Comparison of ENCODE assay signal across 31 cellular contexts in the genomic region with DNA sequence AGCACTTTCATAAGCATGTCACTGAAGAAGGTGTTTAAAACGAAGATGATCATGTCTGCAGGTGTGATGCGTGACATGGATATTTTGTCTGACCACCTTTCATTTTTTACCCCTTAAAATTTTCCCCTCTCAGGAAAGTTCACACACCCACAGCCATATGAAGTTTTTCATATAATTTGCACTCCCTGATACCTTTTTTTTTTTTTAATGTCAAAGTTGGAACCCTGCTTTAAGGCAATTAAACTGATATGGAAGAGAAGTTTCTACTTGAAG.
DNase-seq lines count a peak whose midpoint lies in the region; ATAC-seq, FAIRE-seq and TF ChIP-seq lines count a peak whose summit lies in the region.
"Had no signal": no experiment of that assay in that cellular context is flagged by ENCODE, and none has a peak within 500 bp of the region (broad histone marks: within the 10 kb centered on the region; RNA-seq: fewer than 3 reads in every experiment).

No MANE protein-coding gene starts in this region.

- H3K27ac Mint-ChIP-seq in nephron progenitor cell, result peak overlapping the region; percentile 10
- H3K27ac Mint-ChIP-seq: activated CD4-positive, alpha-beta memory T cell treated with anti-CD3 and anti-CD28 coated beads for 36 hours; natural killer cell; stimulated activated effector memory CD8-positive, alpha-beta T cell treated with anti-CD3 and anti-CD28 coated beads, Interleukin-12 subunit alpha, Interleukin-12 subunit beta, amount 100 ng/mL, for 72 hours had no signal

- no peak for TF ChIP-seq POLR2A in GM12891 (IDR thresholded peaks at IDR 0.05; ENCODE audit: low read depth, low read length)

- DNase-seq in GM12891 (ENCODE audit: insufficient read length, low spot score) (no peak), SJSA1 (ENCODE audit: low read depth in 1 of 2, low spot score in 2 of 2) (no peak), nephron progenitor cell (no peak), nucleus accumbens (lab: John Stamatoyannopoulos, UW) (no peak), NCI-H1694 (lab: John Stamatoyannopoulos, UW) (no peak), AG20443 (ENCODE audit: low spot score) (no peak)
- DNase-seq: activated CD4-positive, alpha-beta memory T cell treated with anti-CD3 and anti-CD28 coated beads for 36 hours; activated CD8-positive, alpha-beta memory T cell treated with anti-CD3 and anti-CD28 coated beads, Interleukin-2, amount 50 U/mL, for 4 hours; activated naive CD4-positive, alpha-beta T cell; caudate nucleus; COR-L47; cortex of kidney; foreskin fibroblast; GDM1; H7; kidney glomerular epithelial cell; mucosa of descending colon; natural killer cell; NCI-H1436 treated with DMSO at 0.1 percent for 48 hours; NCI-H446; NCI-H774; stimulated activated CD4-positive, alpha-beta T cell treated with anti-CD3 and anti-CD28 coated beads, Interleukin-15, amount 100 ng/mL, for 24 hours; stimulated activated CD4-positive, alpha-beta T cell treated with anti-CD3 and anti-CD28 coated beads, Interleukin-4, amount 100 ng/mL, for 4 hours; transverse colon had no signal

- peaks cover 28% of the 10 kb centered on the region for H3K36me3 ChIP-seq in SJSA1
- H3K36me3 ChIP-seq: esophagus muscularis mucosa, transverse colon had no signal

- H3K4me1 ChIP-seq in SJSA1 (replicated peaks), result peaks cover 25% of the 10 kb centered on the region
- H3K4me1 ChIP-seq: transverse colon had no signal

- peak; percentile 15 for ATAC-seq in HG03354 (IDR thresholded peaks at IDR 0.05; ENCODE audit: poor library complexity, severe bottlenecking, unreplicated experiment)
- no peak for ATAC-seq in GM18502 (IDR thresholded peaks at IDR 0.05; ENCODE audit: poor library complexity, unreplicated experiment)
- ATAC-seq: activated CD4-positive, CD25-positive, alpha-beta regulatory T cell treated with anti-CD3 and anti-CD28 coated beads, Interleukin-2, amount 50 U/mL, for 24 hours; natural killer cell; stimulated activated effector memory CD8-positive, alpha-beta T cell treated with anti-CD3 and anti-CD28 coated beads, Interleukin-12 subunit alpha, Interleukin-12 subunit beta, amount 100 ng/mL, for 72 hours had no signal

- no peak overlapping the region for H3K4me3 ChIP-seq in SJSA1
- H3K4me3 ChIP-seq: BLaER1 treated with 17β-estradiol and CSF1 and Interleukin-3, amounts not matched to agents 10 nM and 100 nM; esophagus muscularis mucosa; mucosa of descending colon; SK-N-MC; transverse colon had no signal

- H3K36me3 Mint-ChIP-seq in nephron progenitor cell (ENCODE audit: low read depth), result peaks cover 50% of the 10 kb centered on the region
- H3K36me3 Mint-ChIP-seq: natural killer cell had no signal

- H3K9me3 ChIP-seq in SJSA1 (replicated peaks), result no peaks in the 10 kb centered on the region
- H3K9me3 ChIP-seq: esophagus muscularis mucosa, mucosa of descending colon, transverse colon had no signal

- H3K4me3 Mint-ChIP-seq in nephron progenitor cell, result no peak overlapping the region
- H3K4me3 Mint-ChIP-seq: activated CD4-positive, alpha-beta memory T cell treated with anti-CD3 and anti-CD28 coated beads for 36 hours; natural killer cell; stimulated activated effector memory CD8-positive, alpha-beta T cell treated with anti-CD3 and anti-CD28 coated beads, Interleukin-12 subunit alpha, Interleukin-12 subunit beta, amount 100 ng/mL, for 72 hours had no signal

- TF ChIP-seq CTCF in nephron progenitor cell (IDR thresholded peaks at IDR 0.05), result no peak

- H3K27me3 Mint-ChIP-seq in nephron progenitor cell (ENCODE audit: low read depth, poor library complexity), result no peaks in the 10 kb centered on the region
- H3K27me3 Mint-ChIP-seq: activated CD4-positive, alpha-beta memory T cell treated with anti-CD3 and anti-CD28 coated beads for 36 hours had no signal

- H3K9me3 Mint-ChIP-seq in nephron progenitor cell, result peaks cover 6% of the 10 kb centered on the region
- H3K9me3 Mint-ChIP-seq: activated CD4-positive, alpha-beta memory T cell treated with anti-CD3 and anti-CD28 coated beads for 36 hours; natural killer cell; stimulated activated effector memory CD8-positive, alpha-beta T cell treated with anti-CD3 and anti-CD28 coated beads, Interleukin-12 subunit alpha, Interleukin-12 subunit beta, amount 100 ng/mL, for 72 hours had no signal

- FAIRE-seq in GM12891 (lab: Jason Lieb, UNC), result no peak

- H3K27ac ChIP-seq in SJSA1, result peak overlapping the region; percentile 67; the same call in 1 of the 2 replicates
- H3K27ac ChIP-seq: esophagus muscularis mucosa, SK-N-MC, transverse colon had no signal

- H3K4me1 Mint-ChIP-seq in nephron progenitor cell, result peaks cover 22% of the 10 kb centered on the region

- no peaks in the 10 kb centered on the region for H3K27me3 ChIP-seq in SJSA1 (replicated peaks)
- H3K27me3 ChIP-seq: BLaER1 treated with 17β-estradiol and CSF1 and Interleukin-3, amounts not matched to agents 10 nM and 100 nM; esophagus muscularis mucosa; transverse colon had no signal

TF ChIP-seq in GM12891, 5 proteins besides CTCF, POLR2A, EP300 and RAD21:
- TF ChIP-seq TAF1 (IDR thresholded peaks at IDR 0.05; ENCODE audit: low read depth, low read length) (0 out of 2 replicates have a peak, but pooled peaks have one; percentile 6), PAX5 (IDR thresholded peaks at IDR 0.05; ENCODE audit: insufficient read depth, low read length, severe bottlenecking) (no peak)
